In the genomic region with DNA sequence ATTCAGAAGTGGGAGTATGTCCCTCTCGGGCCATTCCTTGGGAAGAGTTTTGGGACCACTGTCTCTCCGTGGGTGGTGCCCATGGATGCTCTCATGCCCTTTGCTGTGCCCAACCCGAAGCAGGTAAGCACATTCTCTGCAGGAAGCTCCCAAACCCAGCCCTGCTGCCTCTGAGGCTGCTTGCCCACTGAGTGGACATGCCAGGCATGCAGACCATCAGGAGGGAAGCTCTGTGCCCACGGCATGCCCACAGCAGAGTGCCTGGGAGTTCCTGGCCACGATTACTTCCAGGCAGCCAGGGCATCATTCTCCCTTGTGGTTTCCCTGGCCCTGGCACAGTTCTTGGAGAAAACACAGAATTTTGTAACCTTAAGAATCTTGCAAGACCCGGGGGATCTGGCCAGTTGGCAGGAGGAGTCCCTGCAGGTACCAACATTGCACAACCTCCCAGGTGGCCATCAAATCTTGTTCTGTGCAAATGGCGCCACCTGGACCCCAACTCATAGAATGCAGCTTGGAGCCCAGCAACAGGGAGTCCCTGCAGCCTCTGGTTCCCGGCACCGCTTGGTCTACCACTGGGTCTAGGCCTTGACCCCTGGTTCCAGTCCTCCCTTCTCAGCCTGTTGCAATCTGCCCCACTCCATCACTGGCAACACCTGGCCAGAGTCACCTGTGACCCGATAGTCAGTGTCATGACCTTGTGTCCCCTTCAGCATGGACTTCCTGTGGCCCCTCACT, we compare ENCODE assay signal across 8 cellular contexts. TPM values are rescaled to one million over a fixed set of nuclear protein-coding genes. Genes with fewer than 3 reads are reported as not detected.
DNase-seq lines count a peak whose midpoint lies in the region; ATAC-seq and TF ChIP-seq lines count a peak whose summit lies in the region.

No MANE protein-coding gene starts in this region.

- H3K4me3 ChIP-seq in RWPE2 (ENCODE audit: severe bottlenecking) (no peak overlapping the region), heart right ventricle (no peak overlapping the region), gastrocnemius medialis (no peak overlapping the region)

- intact Hi-C loops in heart right ventricle (cut with DNase I) = loop anchor here in 6 of 10 donors (5.0 to 10.0 kb wide), 4 partner anchors 178 to 791 kb away; a partner anchor contains a TSS
- intact Hi-C loops in gastrocnemius medialis (cut with DNase I; ENCODE audit: low total_unique reads) = loop anchor here (1.0 kb wide), 1 partner anchor 277 kb away; no protein-coding TSS in a partner anchor

- peaks cover 8% of the 10 kb centered on the region for H3K4me1 ChIP-seq in RWPE2 (ENCODE audit: insufficient read depth, poor library complexity, severe bottlenecking)
- H3K4me1 ChIP-seq in heart right ventricle = peaks cover 0 to 15% (median 3%) of the 10 kb centered on the region in 9 donors
- H3K4me1 ChIP-seq in gastrocnemius medialis = peaks cover 23 to 25% of the 10 kb centered on the region in 2 donors

- H3K27me3 ChIP-seq in RWPE2 (ENCODE audit: insufficient read depth, poor library complexity, severe bottlenecking) (no peaks in the 10 kb centered on the region), heart right ventricle (no peaks in the 10 kb centered on the region), gastrocnemius medialis (no peaks in the 10 kb centered on the region)

- DNase-seq in RWPE2 (ENCODE audit: low spot score) (no peak), heart right ventricle (peak; percentile 47 to 53), gastrocnemius medialis (peak; percentile 67 to 87)
- DNase-seq in activated naive CD4-positive, alpha-beta T cell (lab: John Stamatoyannopoulos, UW) = peak; percentile 22 to 58 (median 47)

- ATAC-seq in HG03442 (IDR thresholded peaks at IDR 0.05; ENCODE audit: unreplicated experiment) = peak; percentile 55
- ATAC-seq in RWPE2 (ENCODE audit: low read depth) = peak; percentile 78
- peak; percentile 33 to 85 (median 74) for ATAC-seq in heart right ventricle
- peak; percentile 57 to 59 for ATAC-seq in gastrocnemius medialis
- ATAC-seq in HG03565 (IDR thresholded peaks at IDR 0.05; ENCODE audit: unreplicated experiment) = no peak

- H3K9me3 ChIP-seq in RWPE2 (ENCODE audit: severe bottlenecking) (no peaks in the 10 kb centered on the region), heart right ventricle (no peaks in the 10 kb centered on the region), gastrocnemius medialis (no peaks in the 10 kb centered on the region)

- no peak for TF ChIP-seq POLR2A in gastrocnemius medialis (IDR thresholded peaks at IDR 0.05)

- in situ Hi-C loops in gastrocnemius medialis (cut with MboI; ENCODE audit: low sequenced_read_pairs in 4 of 4) = loop anchor here in 3 of 4 donors (10.0 to 25.0 kb wide), 3 partner anchors 111 to 278 kb away; a partner anchor contains a TSS

- H3K27ac ChIP-seq in 22Rv1 (no peak overlapping the region), RWPE2 (ENCODE audit: poor library complexity, severe bottlenecking) (no peak overlapping the region), heart right ventricle (no peak overlapping the region), gastrocnemius medialis (peak overlapping the region; percentile 79 to 95 (median 92))

- WGBS in heart right ventricle, 2 donors = 73 to 79% methylated on average over 10 of the region's 10 CpGs

- TF ChIP-seq CTCF in 22Rv1 (IDR thresholded peaks at IDR 0.05) (peak; percentile 74), GM12872 (IDR thresholded peaks at IDR 0.05; ENCODE audit: insufficient read depth, low read depth, low read length) (peak; percentile 86), RWPE2 (IDR thresholded peaks at IDR 0.05; ENCODE audit: poor library complexity, severe bottlenecking) (peak; percentile 95), heart right ventricle (IDR thresholded peaks at IDR 0.05) (peak; percentile 52 to 75 (median 68)), gastrocnemius medialis (IDR thresholded peaks at IDR 0.05 in 4 of 5, conservative IDR thresholded peaks at IDR 0.05 in 1 of 5) (peak; percentile 69 to 84 (median 78))

- H3K36me3 ChIP-seq in RWPE2 (ENCODE audit: low read depth) (peaks cover 16% of the 10 kb centered on the region), heart right ventricle (peaks cover 0 to 26% (median 0%) of the 10 kb centered on the region in 9 donors), gastrocnemius medialis (peaks cover 0 to 9% of the 10 kb centered on the region in 2 donors)

RNA-seq across cellular contexts. Expression of a gene that starts 20.4 kb away (rescaled TPM):
- 10 to 100 TPM; 14.5 to 65.1 (median 32.5) TPM for total RNA-seq in heart right ventricle
- polyA plus RNA-seq in heart right ventricle = 10 to 100 TPM; 15.0 to 23.8 TPM
- 10 to 100 TPM in 3 of 4 donors, 1 to 10 TPM in 1; 7.7 to 16.7 (median 12.3) TPM for total RNA-seq in gastrocnemius medialis

Comparison
In these comparisons a context has a peak if more than half of its experiments do, and no peak if none do; other contexts are left out.
1. H3K27ac ChIP-seq: peak in gastrocnemius medialis (4 of 4); none in 22Rv1 (single experiment), RWPE2 (single experiment) and heart right ventricle (0 of 10).
2. Peak in every context shown above with its lines, with median percentiles within 50 percentile points of each other: CTCF ChIP-seq.